1 cellular context compared by ENCODE assay signal in genomic region chr10:119078422-119079179, GRCh38.
TF ChIP-seq lines count a peak whose summit lies in the region.

No MANE protein-coding gene starts in this region.

TF ChIP-seq in GM23338, 12 proteins besides CTCF, POLR2A, EP300 and RAD21 (continued from another document):
- TF ChIP-seq ZNF462 (CRISPR knock-in tag; IDR thresholded peaks at IDR 0.05) = no peak
- no peak for TF ChIP-seq STAT1 (IDR thresholded peaks at IDR 0.05; ENCODE audit: unreplicated experiment)
- TF ChIP-seq JUNB (IDR thresholded peaks at IDR 0.05; ENCODE audit: unreplicated experiment) = no peak
- TF ChIP-seq EZH2phosphoT487 (IDR thresholded peaks at IDR 0.05; ENCODE audit: unreplicated experiment) = no peak
- TF ChIP-seq ETS1 (IDR thresholded peaks at IDR 0.05) = no peak
- TF ChIP-seq EZH2 (IDR thresholded peaks at IDR 0.05; ENCODE audit: low read depth, unreplicated experiment) = no peak
- no peak for TF ChIP-seq NANOG (IDR thresholded peaks at IDR 0.05; ENCODE audit: borderline replicate concordance)
- TF ChIP-seq CREB1 (CRISPR knock-in tag; IDR thresholded peaks at IDR 0.05; ENCODE audit: low read depth) = no peak
- TF ChIP-seq ZNF114 (CRISPR knock-in tag; IDR thresholded peaks at IDR 0.05) = no peak
- TF ChIP-seq ZNF331 (CRISPR knock-in tag; IDR thresholded peaks at IDR 0.05; ENCODE audit: low read depth) = no peak
- no peak for TF ChIP-seq POLR2AphosphoS5 (IDR thresholded peaks at IDR 0.05; ENCODE audit: low read depth)
